Comparison of ENCODE assay signal across 8 cellular contexts in the genomic region with DNA sequence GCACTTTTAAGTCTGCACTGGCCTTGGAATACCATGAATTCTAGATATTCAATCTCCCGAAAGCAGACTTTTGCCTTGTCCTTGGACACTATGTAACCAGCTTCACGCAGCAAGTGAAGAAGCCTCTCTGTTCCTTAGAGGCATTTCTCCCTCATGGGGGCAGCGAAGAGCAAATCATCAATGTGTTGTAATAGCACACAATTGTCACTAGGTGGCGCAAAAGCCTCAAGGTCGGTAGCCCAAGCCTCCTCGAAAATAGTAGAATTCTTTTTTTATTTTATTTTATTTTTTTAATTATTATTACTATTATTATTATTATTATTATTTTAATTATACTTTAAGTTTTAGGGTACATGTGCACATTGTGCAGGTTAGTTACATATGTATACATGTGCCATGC.
DNase-seq lines count a peak whose midpoint lies in the region; ATAC-seq and TF ChIP-seq lines count a peak whose summit lies in the region.
"Not testable (repeated sequence)": the region's sequence is repeated elsewhere in the genome, so short reads cannot be mapped to it uniquely, and the experiment has no call there.

No MANE protein-coding gene starts in this region.

- not testable (repeated sequence) for H3K9me3 ChIP-seq in NT2/D1 (ENCODE audit: insufficient read depth, low read length); effector memory CD4-positive, alpha-beta T cell (ENCODE audit: control insufficient read depth, low read length); right lobe of liver

- not testable (repeated sequence) for H3K27me3 ChIP-seq in NT2/D1 (ENCODE audit: insufficient read depth, insufficient read length); effector memory CD4-positive, alpha-beta T cell (replicated peaks; ENCODE audit: control insufficient read depth, insufficient read depth, low read length, poor library complexity, severe bottlenecking); right lobe of liver

- H3K4me3 ChIP-seq in NT2/D1 (ENCODE audit: insufficient read length, low read depth); effector memory CD4-positive, alpha-beta T cell (ENCODE audit: insufficient read depth, low read depth, low read length, poor library complexity, severe bottlenecking); right lobe of liver: not testable (repeated sequence)

- DNase-seq in Calu3 (peak; percentile 61), HuH-7.5 (ENCODE audit: low spot score) (peak; percentile 33), NT2/D1 (ENCODE audit: low read depth, low spot score) (peak; percentile 79), right lobe of liver (peak in 1 of 3 donors; percentile 51)
- DNase-seq in activated CD8-positive, alpha-beta T cell treated with anti-CD3 and anti-CD28 coated beads, Interleukin-2, amount 10 ng/mL, durations not matched to agents 7 days and 5 days = peak; percentile 65
- peak in 2 of 3 donors; percentile 19 to 23 for DNase-seq in effector memory CD4-positive, alpha-beta T cell
- DNase-seq in stimulated activated CD8-positive, alpha-beta memory T cell treated with anti-CD3 and anti-CD28 coated beads, Interleukin-4, amount 100 ng/mL, for 48 hours = peak; percentile 47

- not testable (repeated sequence) for H3K4me3 Mint-ChIP-seq in Calu3 (ENCODE audit: low read depth, unreplicated experiment); activated CD8-positive, alpha-beta T cell treated with anti-CD3 and anti-CD28 coated beads, Interleukin-2, amount 10 ng/mL, durations not matched to agents 7 days and 5 days

- H3K4me1 ChIP-seq in NT2/D1 (ENCODE audit: insufficient read depth, insufficient read length); effector memory CD4-positive, alpha-beta T cell (ENCODE audit: control insufficient read depth, insufficient read depth, low read length, poor library complexity, severe bottlenecking); right lobe of liver: not testable (repeated sequence)

- H3K9me3 Mint-ChIP-seq in Calu3 (ENCODE audit: low read depth, unreplicated experiment); activated CD8-positive, alpha-beta T cell treated with anti-CD3 and anti-CD28 coated beads, Interleukin-2, amount 10 ng/mL, durations not matched to agents 7 days and 5 days (ENCODE audit: insufficient read depth): not testable (repeated sequence)

- not testable (repeated sequence) for H3K9ac ChIP-seq in NT2/D1 (ENCODE audit: insufficient read length, low read depth)

- intact Hi-C loops in Calu3 (cut with micrococcal nuclease; ENCODE audit: unreplicated experiment) = loop anchor here (1.0 to 5.0 kb wide), 3 partner anchors 49 to 502 kb away; no protein-coding TSS in a partner anchor
- intact Hi-C loops in right lobe of liver (cut with DNase I) = loop anchor here (5.0 to 10.0 kb wide), 2 partner anchors 94 to 502 kb away; no protein-coding TSS in a partner anchor

- TF ChIP-seq CTCF in Calu3 (IDR thresholded peaks at IDR 0.05; ENCODE audit: unreplicated experiment) = peak; percentile 83
- TF ChIP-seq CTCF in right lobe of liver (IDR thresholded peaks at IDR 0.05) = peak; percentile 77 to 95 (median 87)

- H3K27ac Mint-ChIP-seq in Calu3 (ENCODE audit: unreplicated experiment); activated CD8-positive, alpha-beta T cell treated with anti-CD3 and anti-CD28 coated beads, Interleukin-2, amount 10 ng/mL, durations not matched to agents 7 days and 5 days: not testable (repeated sequence)

- POLR2A ChIA-PET in activated CD8-positive, alpha-beta T cell treated with anti-CD3 and anti-CD28 coated beads, Interleukin-2, amount 10 ng/mL, durations not matched to agents 7 days and 5 days (lab: Charles Lee) = not testable (repeated sequence)

- TF ChIP-seq POLR2A in right lobe of liver (IDR thresholded peaks at IDR 0.05) = not testable (repeated sequence)

- not testable (repeated sequence) for H3K27me3 Mint-ChIP-seq in Calu3 (ENCODE audit: unreplicated experiment); activated CD8-positive, alpha-beta T cell treated with anti-CD3 and anti-CD28 coated beads, Interleukin-2, amount 10 ng/mL, durations not matched to agents 7 days and 5 days (ENCODE audit: low read depth)

- not testable (repeated sequence) for BruUV-seq in Calu3 (replicated peaks; lab: Mats Ljungman, UMichigan)

- H3K36me3 Mint-ChIP-seq in Calu3 (ENCODE audit: insufficient read depth, unreplicated experiment); activated CD8-positive, alpha-beta T cell treated with anti-CD3 and anti-CD28 coated beads, Interleukin-2, amount 10 ng/mL, durations not matched to agents 7 days and 5 days (ENCODE audit: low read depth): not testable (repeated sequence)

- CTCF ChIA-PET in Calu3 (lab: Charles Lee) = not testable (repeated sequence)
- CTCF ChIA-PET in activated CD8-positive, alpha-beta T cell treated with anti-CD3 and anti-CD28 coated beads, Interleukin-2, amount 10 ng/mL, durations not matched to agents 7 days and 5 days (lab: Charles Lee) = interaction anchor here (0.6 to 1.3 kb wide), 12 partner anchors 8 to 1725 kb away, joined by 3 to 11 read pairs (median 3); no protein-coding TSS in a partner anchor

- not testable (repeated sequence) for H3K4me1 Mint-ChIP-seq in Calu3 (ENCODE audit: low read depth, unreplicated experiment)
- peaks cover 10% of the 10 kb centered on the region for H3K4me1 Mint-ChIP-seq in activated CD8-positive, alpha-beta T cell treated with anti-CD3 and anti-CD28 coated beads, Interleukin-2, amount 10 ng/mL, durations not matched to agents 7 days and 5 days (ENCODE audit: low read depth)

- not testable (repeated sequence) for H3K36me3 ChIP-seq in NT2/D1 (ENCODE audit: insufficient read depth, insufficient read length, low read length); effector memory CD4-positive, alpha-beta T cell (ENCODE audit: control insufficient read depth, insufficient read depth, low read length); right lobe of liver

- H3K27ac ChIP-seq in effector memory CD4-positive, alpha-beta T cell (ENCODE audit: insufficient read depth, low read length, poor library complexity, severe bottlenecking); right lobe of liver: not testable (repeated sequence)

- peak; percentile 80 for ATAC-seq in GM19467 (IDR thresholded peaks at IDR 0.05; ENCODE audit: unreplicated experiment)
- peak; percentile 65 for ATAC-seq in activated CD8-positive, alpha-beta T cell treated with anti-CD3 and anti-CD28 coated beads, Interleukin-2, amount 10 ng/mL, durations not matched to agents 7 days and 5 days
- ATAC-seq in right lobe of liver = peak; percentile 72 to 81 (median 76)

- WGBS in right lobe of liver (ENCODE audit: insufficient coverage, low coverage, low lambda C conversion rate, missing lambda C conversion rate) = 9% methylated on average over 6 of the region's 6 CpGs
